7 cellular contexts compared by ENCODE assay signal in genomic region chr19:1070931-1071791, GRCh38. TPM values are rescaled to one million over a fixed set of nuclear protein-coding genes. Genes with fewer than 3 reads are reported as not detected.
DNase-seq lines count a peak whose midpoint lies in the region; ATAC-seq, FAIRE-seq and TF ChIP-seq lines count a peak whose summit lies in the region.
"Had no signal": no experiment of that assay in that cellular context is flagged by ENCODE, and none has a peak within 500 bp of the region (broad histone marks: within the 10 kb centered on the region; RNA-seq: fewer than 3 reads in every experiment).

No MANE protein-coding gene starts in this region.

- peak in 2 of 10 donors; percentile 29 to 62 for DNase-seq in naive thymus-derived CD8-positive, alpha-beta T cell
- DNase-seq in GM19239 (ENCODE audit: insufficient read length, low spot score), result no peak
- DNase-seq in stimulated activated CD4-positive, alpha-beta T cell treated with anti-CD3 and anti-CD28 coated beads, Interleukin-4, amount 100 ng/mL, for 24 hours, result no peak
- no peak for DNase-seq in HCEC 1CT
- DNase-seq: NCI-H187 had no signal

- H3K36me3 Mint-ChIP-seq in activated naive CD8-positive, alpha-beta T cell, result peaks cover 9% of the 10 kb centered on the region
- H3K36me3 Mint-ChIP-seq in naive thymus-derived CD8-positive, alpha-beta T cell, result peaks cover 0 to 59% (median 33%) of the 10 kb centered on the region in 3 donors

- peaks cover 48% of the 10 kb centered on the region for H3K4me1 Mint-ChIP-seq in activated naive CD8-positive, alpha-beta T cell (ENCODE audit: low read depth)
- H3K4me1 Mint-ChIP-seq in naive thymus-derived CD8-positive, alpha-beta T cell, result peaks cover 29 to 59% (median 53%) of the 10 kb centered on the region in 4 donors

- no peak for FAIRE-seq in GM19239 (lab: Jason Lieb, UNC)

- H3K4me3 Mint-ChIP-seq in activated naive CD8-positive, alpha-beta T cell, result peak overlapping the region; percentile 84
- H3K4me3 Mint-ChIP-seq in naive thymus-derived CD8-positive, alpha-beta T cell, result peak overlapping the region; percentile 75 to 99 (median 88)

- H3K27ac ChIP-seq in HEK293 (ENCODE audit: extremely low read depth, low read depth, low read length), result no peak overlapping the region

- no peak overlapping the region for H3K4me3 ChIP-seq in HEK293 (ENCODE audit: low read depth, low read length)

- H3K9me3 ChIP-seq in HEK293 (ENCODE audit: control insufficient read depth, insufficient read depth, low read depth, low read length), result no peaks in the 10 kb centered on the region

- H3K27ac Mint-ChIP-seq in activated naive CD8-positive, alpha-beta T cell, result peak overlapping the region; percentile 91
- peak overlapping the region; percentile 87 to 98 (median 96) for H3K27ac Mint-ChIP-seq in naive thymus-derived CD8-positive, alpha-beta T cell

- TF ChIP-seq CTCF in HEK293 (tag by site-specific recombination; IDR thresholded peaks at IDR 0.05), result no peak

- H3K9me3 Mint-ChIP-seq in activated naive CD8-positive, alpha-beta T cell (ENCODE audit: low read depth), result no peaks in the 10 kb centered on the region
- no peaks in the 10 kb centered on the region for H3K9me3 Mint-ChIP-seq in naive thymus-derived CD8-positive, alpha-beta T cell

- peaks cover 2% of the 10 kb centered on the region; the same call in 1 of the 2 replicates for H3K4me1 ChIP-seq in HEK293 (ENCODE audit: control insufficient read depth, insufficient read depth, low read length)

- no peak for ATAC-seq in naive thymus-derived CD8-positive, alpha-beta T cell

- H3K27me3 Mint-ChIP-seq in activated naive CD8-positive, alpha-beta T cell, result no peaks in the 10 kb centered on the region
- H3K27me3 Mint-ChIP-seq in naive thymus-derived CD8-positive, alpha-beta T cell, result peaks cover 0 to 4% (median 0%) of the 10 kb centered on the region in 5 donors

- H3K36me3 ChIP-seq in HEK293 (ENCODE audit: control insufficient read depth in 2 of 2, insufficient read depth in 1 of 2, low read length in 2 of 2), result no peaks in the 10 kb centered on the region

- POLR2A ChIA-PET in HEK293 (lab: Yijun Ruan, JAX), result interaction anchor here (0.5 kb wide), 1 partner anchor 318 kb away, joined by 8 read pairs; no protein-coding TSS in a partner anchor
- POLR2A ChIA-PET in naive thymus-derived CD8-positive, alpha-beta T cell (lab: Charles Lee), result interaction anchor here (1.0 to 31.7 kb wide), 10 partner anchors 11 to 411 kb away, joined by 3 to 2279 read pairs (median 4); partner anchors contain the start of genes ABCA7, CNN2, GPX4 and POLR2E

- CTCF ChIA-PET in HEK293 (lab: Yijun Ruan, JAX), result no interaction called here

TF ChIP-seq in HEK293, 187 proteins besides CTCF, POLR2A, EP300 and RAD21:
- TF ChIP-seq ZFP3 (tag by site-specific recombination; IDR thresholded peaks at IDR 0.05; ENCODE audit: low read depth) (no peak), IKZF3 (tag by site-specific recombination; IDR thresholded peaks at IDR 0.05) (0 out of 2 replicates have a peak, but pooled peaks have one; percentile 27), ZXDB (tag by site-specific recombination; IDR thresholded peaks at IDR 0.05) (no peak)

RNA-seq across cellular contexts. Expression of gene ARHGAP45, which starts 4.2 kb away (rescaled TPM):
- 1,000 to 10,000 TPM; 1,025 to 1,060 TPM for total RNA-seq in naive thymus-derived CD8-positive, alpha-beta T cell
- polyA plus RNA-seq in naive thymus-derived CD8-positive, alpha-beta T cell, result 100 to 1,000 TPM; 261 to 681 (median 358) TPM

RNA-seq across cellular contexts. Expression of gene POLR2E, which starts 24.0 kb away (rescaled TPM):
- total RNA-seq in naive thymus-derived CD8-positive, alpha-beta T cell, result 10 to 100 TPM; 88.0 to 95.3 TPM
- polyA plus RNA-seq in naive thymus-derived CD8-positive, alpha-beta T cell, result 100 to 1,000 TPM; 159 to 233 (median 187) TPM

RNA-seq across cellular contexts. Expression of gene ABCA7, which starts 31.3 kb away (rescaled TPM):
- total RNA-seq in naive thymus-derived CD8-positive, alpha-beta T cell, result 100 to 1,000 TPM; 221 to 232 TPM
- 10 to 100 TPM in 1 of 3 donors, 1 to 10 TPM in 2; 4.2 to 14.4 (median 8.7) TPM for polyA plus RNA-seq in naive thymus-derived CD8-positive, alpha-beta T cell

RNA-seq across cellular contexts. Expression of gene GPX4, which starts 32.6 kb away (rescaled TPM):
- total RNA-seq in naive thymus-derived CD8-positive, alpha-beta T cell, result 100 to 1,000 TPM; 207 to 225 TPM
- polyA plus RNA-seq in naive thymus-derived CD8-positive, alpha-beta T cell, result 100 to 1,000 TPM; 370 to 465 (median 405) TPM

RNA-seq across cellular contexts. Expression of gene CNN2, which starts 44.8 kb away (rescaled TPM):
- total RNA-seq in naive thymus-derived CD8-positive, alpha-beta T cell, result 100 to 1,000 TPM; 211 to 216 TPM
- polyA plus RNA-seq in naive thymus-derived CD8-positive, alpha-beta T cell, result 100 to 1,000 TPM; 498 to 693 (median 515) TPM
